19 cellular contexts compared by ENCODE assay signal in genomic region chr5:96741911-96742310, GRCh38.
DNase-seq lines count a peak whose midpoint lies in the region; ATAC-seq and TF ChIP-seq lines count a peak whose summit lies in the region.
"Had no signal": no experiment of that assay in that cellular context is flagged by ENCODE, and none has a peak within 500 bp of the region (broad histone marks: within the 10 kb centered on the region; RNA-seq: fewer than 3 reads in every experiment).

No MANE protein-coding gene starts in this region.

- no peaks in the 10 kb centered on the region for H3K9me3 ChIP-seq in heart left ventricle
- H3K9me3 ChIP-seq in gastrocnemius medialis, result no peaks in the 10 kb centered on the region
- no peaks in the 10 kb centered on the region for H3K9me3 ChIP-seq in gastroesophageal sphincter
- H3K9me3 ChIP-seq: sigmoid colon had no signal

- peak in 2 of 3 experiments; percentile 27 to 78 for DNase-seq in NCI-H1417 (lab: John Stamatoyannopoulos, UW)
- DNase-seq in NCI-H1417 treated with DMSO at 0.1 percent for 48 hours (lab: John Stamatoyannopoulos, UW), result no peak
- DNase-seq in OCI-M2 (lab: John Stamatoyannopoulos, UW; ENCODE audit: unreplicated experiment), result peak; percentile 48
- DNase-seq in heart left ventricle, result peak in 4 of 5 donors; percentile 49 to 66 (median 58)
- DNase-seq in gastrocnemius medialis, result no peak
- DNase-seq: activated naive CD4-positive, alpha-beta T cell treated with Interleukin-2 at 50 U/mL for 16 hours; brain microvascular endothelial cell; dermis blood vessel endothelial cell; glutamatergic neuron; IMR-90; NCI-H2081 treated with DMSO at 0.1 percent for 48 hours; sigmoid colon; SW 1271; trophoblast cell had no signal

- in situ Hi-C loops in gastrocnemius medialis (cut with MboI; ENCODE audit: low sequenced_read_pairs in 4 of 4), result loop anchor here in 1 of 4 donors (10.0 kb wide), 1 partner anchor 423 kb away; no protein-coding TSS in a partner anchor

- H3K36me3 ChIP-seq in heart left ventricle (peaks cover 0 to 100% (median 98%) of the 10 kb centered on the region in 9 donors), gastrocnemius medialis (peaks cover 8 to 98% of the 10 kb centered on the region in 2 donors), gastroesophageal sphincter (peaks cover 10 to 100% of the 10 kb centered on the region in 2 donors)

- H3K27me3 ChIP-seq in heart left ventricle (no peaks in the 10 kb centered on the region), gastrocnemius medialis (no peaks in the 10 kb centered on the region), gastroesophageal sphincter (no peaks in the 10 kb centered on the region)
- H3K27me3 ChIP-seq: BLaER1 treated with 17β-estradiol and CSF1 and Interleukin-3, amounts not matched to agents 10 nM and 100 nM; brain microvascular endothelial cell; sigmoid colon had no signal

- peak overlapping the region; percentile 66 to 88 (median 79) for H3K27ac ChIP-seq in heart left ventricle
- H3K27ac ChIP-seq in gastrocnemius medialis, result peak overlapping the region; percentile 1 to 79 (median 74)
- H3K27ac ChIP-seq in gastroesophageal sphincter, result peak overlapping the region in 1 of 4 donors; percentile 7
- H3K27ac ChIP-seq: 22Rv1; BLaER1 treated with 17β-estradiol and CSF1 and Interleukin-3, amounts not matched to agents 10 nM and 100 nM; brain microvascular endothelial cell had no signal

- H3K4me3 ChIP-seq in heart left ventricle (peak overlapping the region in 6 of 12 donors; percentile 1 to 34 (median 12)), gastrocnemius medialis (no peak overlapping the region), gastroesophageal sphincter (no peak overlapping the region)
- H3K4me3 ChIP-seq: BLaER1 treated with 17β-estradiol and CSF1 and Interleukin-3, amounts not matched to agents 10 nM and 100 nM; sigmoid colon had no signal

- no peak for TF ChIP-seq EP300 in gastroesophageal sphincter (IDR thresholded peaks at IDR 0.05)

- TF ChIP-seq CTCF in heart left ventricle (IDR thresholded peaks at IDR 0.05), result peak in 1 of 12 donors; percentile 6
- no peak for TF ChIP-seq CTCF in gastrocnemius medialis (IDR thresholded peaks at IDR 0.05 in 4 of 5, conservative IDR thresholded peaks at IDR 0.05 in 1 of 5)
- TF ChIP-seq CTCF in gastroesophageal sphincter (IDR thresholded peaks at IDR 0.05), result no peak

- intact Hi-C loops in heart left ventricle (cut with DNase I) (loop anchor here in 5 of 10 donors (5.0 to 10.0 kb wide), 4 partner anchors 35 to 130 kb away; no protein-coding TSS in a partner anchor), gastrocnemius medialis (cut with DNase I; ENCODE audit: low total_unique reads) (no loop called here)

- ATAC-seq in heart left ventricle, result peak; percentile 91 to 95 (median 92)
- no peak for ATAC-seq in gastrocnemius medialis
- ATAC-seq in HG02588 (IDR thresholded peaks at IDR 0.05; ENCODE audit: unreplicated experiment), result no peak
- ATAC-seq in GM18858 (IDR thresholded peaks at IDR 0.05; ENCODE audit: unreplicated experiment), result no peak
- ATAC-seq in gastroesophageal sphincter, result no peak

- peak in 1 of 2 donors; percentile 15 for TF ChIP-seq POLR2A in heart left ventricle (IDR thresholded peaks at IDR 0.05)
- no peak for TF ChIP-seq POLR2A in gastrocnemius medialis (IDR thresholded peaks at IDR 0.05)
- no peak for TF ChIP-seq POLR2A in gastroesophageal sphincter (IDR thresholded peaks at IDR 0.05)

- H3K4me1 ChIP-seq in heart left ventricle (peaks cover 0 to 64% (median 43%) of the 10 kb centered on the region in 12 donors), gastrocnemius medialis (peaks cover 0 to 4% of the 10 kb centered on the region in 2 donors), gastroesophageal sphincter (peaks cover 0 to 22% (median 7%) of the 10 kb centered on the region in 3 donors)

- 15 to 22% (median 17%) methylated on average over 3 of the region's 3 CpGs for WGBS in heart left ventricle, 4 donors
- 4 to 83% methylated on average over 1 to 3 of the region's 3 CpGs for WGBS in gastroesophageal sphincter (ENCODE audit: low coverage in 1 of 2), 2 donors

Comparison
In these comparisons a context has a peak if more than half of its experiments do, and no peak if none do; other contexts are left out.
1. DNase-seq: peak in NCI-H1417 (2 of 3), OCI-M2 (single experiment) and heart left ventricle (4 of 5); none in NCI-H1417 treated with DMSO at 0.1 percent for 48 hours (single experiment) and gastrocnemius medialis (0 of 2).
2. ATAC-seq: peak in heart left ventricle (4 of 4); none in gastrocnemius medialis (0 of 2), HG02588 (single experiment), GM18858 (single experiment) and gastroesophageal sphincter (single experiment).